ENCODE assay signal across 8 cellular contexts in the genomic region with DNA sequence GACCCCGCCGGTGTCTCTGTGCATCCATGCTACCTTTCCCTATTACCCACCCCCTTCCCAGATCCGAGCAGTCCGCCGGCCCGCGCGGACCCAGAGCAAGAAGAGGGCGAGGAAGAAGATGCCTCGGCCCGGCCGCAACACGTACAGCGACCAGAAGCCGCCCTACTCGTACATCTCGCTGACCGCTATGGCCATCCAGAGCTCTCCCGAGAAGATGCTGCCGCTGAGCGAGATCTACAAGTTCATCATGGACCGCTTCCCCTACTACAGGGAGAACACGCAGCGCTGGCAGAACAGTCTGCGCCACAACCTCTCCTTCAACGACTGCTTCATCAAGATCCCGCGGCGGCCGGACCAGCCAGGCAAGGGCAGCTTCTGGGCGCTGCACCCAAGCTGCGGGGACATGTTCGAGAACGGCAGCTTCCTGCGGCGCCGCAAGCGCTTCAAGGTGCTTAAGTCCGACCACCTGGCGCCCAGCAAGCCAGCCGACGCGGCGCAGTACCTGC. TPM values are rescaled to one million over a fixed set of nuclear protein-coding genes. Genes with fewer than 3 reads are reported as not detected.
DNase-seq lines count a peak whose midpoint lies in the region; ATAC-seq and TF ChIP-seq lines count a peak whose summit lies in the region.
"Had no signal": no experiment of that assay in that cellular context is flagged by ENCODE, and none has a peak within 500 bp of the region (broad histone marks: within the 10 kb centered on the region; RNA-seq: fewer than 3 reads in every experiment).

No MANE protein-coding gene starts in this region.

- H3K27me3 ChIP-seq in GM23248 (replicated peaks; ENCODE audit: insufficient read depth) (peaks cover 97% of the 10 kb centered on the region), fibroblast of lung (ENCODE audit: control insufficient read depth, insufficient read depth, low read length) (peaks cover 76% of the 10 kb centered on the region), skeletal muscle satellite cell (ENCODE audit: control insufficient read depth, insufficient read depth, low read length) (peaks cover 99% of the 10 kb centered on the region)

- no peak overlapping the region for H3K9ac ChIP-seq in GM23248
- H3K9ac ChIP-seq in fibroblast of lung (ENCODE audit: insufficient read depth, low read length) = no peak overlapping the region
- H3K9ac ChIP-seq in skeletal muscle satellite cell (ENCODE audit: low read depth, low read length) = no peak overlapping the region

- peak; percentile 9; the same call in 2 of the 3 replicates for ATAC-seq in SK-N-SH treated with all-trans-retinoic acid at 6 μM for 48 hours

- H3K4me3 ChIP-seq in GM23248 (no peak overlapping the region), fibroblast of lung (replicated peaks in 1 of 4; ENCODE audit: control extremely low read depth in 1 of 4, insufficient read depth in 1 of 4, low read depth in 3 of 4, low read length in 4 of 4) (no peak overlapping the region), skeletal muscle satellite cell (ENCODE audit: low read length) (peak overlapping the region; percentile 51)

- H3K79me2 ChIP-seq in GM23248 (ENCODE audit: insufficient read depth) (no peaks in the 10 kb centered on the region), fibroblast of lung (ENCODE audit: control insufficient read depth, insufficient read depth, low read length) (no peaks in the 10 kb centered on the region)

- H2AFZ ChIP-seq in GM23248 (no peak overlapping the region), fibroblast of lung (ENCODE audit: low read length) (no peak overlapping the region)

- H3K4me2 ChIP-seq in GM23248 (ENCODE audit: unreplicated experiment) = no peak overlapping the region
- no peak overlapping the region for H3K4me2 ChIP-seq in fibroblast of lung (ENCODE audit: extremely low read depth, insufficient read depth, low read length)
- peak overlapping the region; percentile 71 for H3K4me2 ChIP-seq in skeletal muscle satellite cell (ENCODE audit: low read length)

- H3K27ac ChIP-seq in GM23248 = no peak overlapping the region
- H3K27ac ChIP-seq in fibroblast of lung (ENCODE audit: insufficient read depth, low read length) = no peak overlapping the region

- H3K9me3 ChIP-seq in GM23248 (ENCODE audit: low read depth) = no peaks in the 10 kb centered on the region
- no peaks in the 10 kb centered on the region for H3K9me3 ChIP-seq in fibroblast of lung (ENCODE audit: control insufficient read depth, insufficient read depth, low read depth, low read length)
- H3K9me3 ChIP-seq in skeletal muscle satellite cell (replicated peaks; ENCODE audit: low read length) = peaks cover 3% of the 10 kb centered on the region

- H4K20me1 ChIP-seq in GM23248 (ENCODE audit: insufficient read depth) = no peaks in the 10 kb centered on the region
- H4K20me1 ChIP-seq in fibroblast of lung (ENCODE audit: control insufficient read depth, extremely low read depth, insufficient read depth, low read length) = no peaks in the 10 kb centered on the region

- H3K4me1 ChIP-seq in GM23248 (ENCODE audit: insufficient read depth) (no peaks in the 10 kb centered on the region), fibroblast of lung (ENCODE audit: control insufficient read depth, extremely low read depth, insufficient read depth, low read length) (no peaks in the 10 kb centered on the region), skeletal muscle satellite cell (ENCODE audit: control insufficient read depth, insufficient read depth, low read length) (peaks cover 24% of the 10 kb centered on the region)

- in situ Hi-C loops in GM23248 (cut with MboI) = no loop called here

- no peak for TF ChIP-seq CTCF in fibroblast of lung (conservative IDR thresholded peaks at IDR 0.05 in 1 of 2, IDR thresholded peaks at IDR 0.05 in 1 of 2; ENCODE audit: low read depth in 1 of 2, low read length in 2 of 2)

- no peaks in the 10 kb centered on the region for H3K9me2 ChIP-seq in GM23248 (ENCODE audit: insufficient read depth)

- H3F3A ChIP-seq in GM23248 (ENCODE audit: insufficient read depth) = no peaks in the 10 kb centered on the region

- no peaks in the 10 kb centered on the region for H3K36me3 ChIP-seq in GM23248 (ENCODE audit: low read depth)
- no peaks in the 10 kb centered on the region for H3K36me3 ChIP-seq in fibroblast of lung (ENCODE audit: control insufficient read depth, insufficient read depth, low read length)
- H3K36me3 ChIP-seq in skeletal muscle satellite cell (ENCODE audit: insufficient read depth, low read length) = no peaks in the 10 kb centered on the region

- WGBS in GM23248 (ENCODE audit: low coverage in 1 of 2, low lambda C conversion rate in 2 of 2, missing lambda C conversion rate in 2 of 2), 2 experiments = 3 to 6% methylated on average over 43 to 44 of the region's 44 CpGs

- DNase-seq in GM23248 (peak; percentile 27), fibroblast of lung (ENCODE audit: low read depth in 2 of 2) (peak; percentile 12 to 27), COR-L47 (lab: John Stamatoyannopoulos, UW) (no peak), NCI-H2171 treated with DMSO at 0.1 percent for 48 hours (lab: John Stamatoyannopoulos, UW) (no peak), NCI-H1436 (lab: John Stamatoyannopoulos, UW) (no peak)

TF ChIP-seq in SK-N-SH treated with all-trans-retinoic acid at 6 μM for 48 hours, 23 proteins besides CTCF, POLR2A, EP300 and RAD21:
- no peak for TF ChIP-seq ISL1 (CRISPR knock-in tag; IDR thresholded peaks at IDR 0.05)
- no peak for TF ChIP-seq ZNF8 (CRISPR knock-in tag; IDR thresholded peaks at IDR 0.05)
- TF ChIP-seq ZNF70 (CRISPR knock-in tag; IDR thresholded peaks at IDR 0.05) = no peak
- TF ChIP-seq BACH2 (CRISPR knock-in tag; IDR thresholded peaks at IDR 0.05; ENCODE audit: borderline replicate concordance) = no peak
- no peak for TF ChIP-seq ARNTL (CRISPR knock-in tag; IDR thresholded peaks at IDR 0.05; ENCODE audit: borderline replicate concordance, low read depth)
- TF ChIP-seq ZC3H10 (CRISPR knock-in tag; IDR thresholded peaks at IDR 0.05) = no peak
- TF ChIP-seq GLIS3 (CRISPR knock-in tag; IDR thresholded peaks at IDR 0.05) = no peak

RNA-seq across cellular contexts. Expression of gene FOXB1, which starts 0.8 kb away (rescaled TPM):
- total RNA-seq in GM23248 (2014; rRNA removed; shearing (Covaris generic)) = not detected in 2 replicates
- not detected in 2 replicates for polyA plus RNA-seq in GM23248 (2016; fragmentation: Nextera tagmentation; extraction: Ambion mirVana)
- not detected in 2 replicates for total RNA-seq in fibroblast of lung
- polyA plus RNA-seq in fibroblast of lung = not detected in 2 replicates
- polyA plus RNA-seq in fibroblast of lung (2012) = not detected in 2 replicates
- not detected in 2 replicates for polyA minus RNA-seq in fibroblast of lung (ENCODE audit: low replicate concordance)
- not detected in 2 replicates for total RNA-seq in skeletal muscle satellite cell (2012; rRNA removed)
- total RNA-seq: SK-MEL-5 had no signal

Comparison
In these comparisons a context has a peak if more than half of its experiments do, and no peak if none do; other contexts are left out.
1. DNase-seq: peak in GM23248 (single experiment) and fibroblast of lung (2 of 2); none in COR-L47 (single experiment), NCI-H2171 treated with DMSO at 0.1 percent for 48 hours (single experiment) and NCI-H1436 (single experiment).